In the genomic region with DNA sequence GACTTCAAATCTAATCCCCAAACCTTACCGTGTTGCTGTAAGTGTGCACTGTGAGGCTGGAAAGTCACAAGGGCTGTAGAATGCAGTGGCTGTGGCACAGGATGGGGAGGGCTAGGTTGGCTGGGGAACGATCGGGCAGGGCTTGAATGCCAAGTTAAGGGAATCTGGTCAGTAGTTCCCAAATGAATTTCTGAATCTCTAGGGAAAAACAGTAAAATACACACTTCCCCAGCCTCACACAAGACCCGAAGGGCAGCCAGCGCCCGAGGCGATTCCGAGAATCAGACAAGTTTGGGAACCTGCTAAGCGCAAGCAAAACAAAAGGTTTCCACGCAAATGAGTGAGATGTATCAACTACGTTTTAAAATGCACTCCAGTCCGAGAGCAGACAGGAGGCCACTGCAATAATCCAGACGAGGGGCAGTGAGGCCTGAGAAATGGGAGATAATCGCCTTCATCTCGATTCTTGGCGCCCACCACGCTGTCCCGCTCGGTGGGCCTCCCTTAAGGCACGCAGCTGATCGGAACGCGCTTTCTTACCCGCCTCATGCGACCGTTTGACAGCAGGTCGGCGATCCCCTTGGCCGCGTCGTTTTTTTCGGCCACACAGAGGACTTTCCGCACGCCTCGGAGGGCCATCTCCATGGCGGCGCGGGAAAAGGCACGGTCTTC, we compare ENCODE assay signal across 8 cellular contexts. TPM values are rescaled to one million over a fixed set of nuclear protein-coding genes. Genes with fewer than 3 reads are reported as not detected.
A peak's percentile ranks its signal among the peaks of the same experiment; 100 is the strongest.
DNase-seq lines count a peak whose midpoint lies in the region; ATAC-seq and TF ChIP-seq lines count a peak whose summit lies in the region.

No MANE protein-coding gene starts in this region.

- peaks cover 74% of the 10 kb centered on the region for H3K4me1 Mint-ChIP-seq in activated naive CD4-positive, alpha-beta T cell treated with anti-CD3 and anti-CD28 coated beads, Interleukin-2, amount 10 ng/mL, durations not matched to agents 7 days and 5 days
- H3K4me1 Mint-ChIP-seq in activated naive CD8-positive, alpha-beta T cell treated with anti-CD3 and anti-CD28 coated beads, Interleukin-2, amount 10 ng/mL, durations not matched to agents 7 days and 5 days = peaks cover 56% of the 10 kb centered on the region

- peaks cover 11% of the 10 kb centered on the region for H3F3A ChIP-seq in smooth muscle cell (ENCODE audit: low read depth)

- CTCF ChIA-PET in activated naive CD4-positive, alpha-beta T cell treated with anti-CD3 and anti-CD28 coated beads, Interleukin-2, amount 10 ng/mL, durations not matched to agents 7 days and 5 days (lab: Charles Lee) = interaction anchor here (0.6 kb wide), 1 partner anchor 1928 kb away, joined by 4 read pairs; no protein-coding TSS in a partner anchor

- H3K4me1 ChIP-seq in iPS-18a (ENCODE audit: control insufficient read depth, low read depth, low read length) (peaks cover 6% of the 10 kb centered on the region), smooth muscle cell (ENCODE audit: low read depth) (peaks cover 40% of the 10 kb centered on the region)

- peak overlapping the region; percentile 63 for H3K4me3 ChIP-seq in HL-60 (replicated peaks; ENCODE audit: insufficient read depth, low read length)
- peak overlapping the region; percentile 93 for H3K4me3 ChIP-seq in iPS-18a (ENCODE audit: low read length)
- peak overlapping the region; percentile 90 for H3K4me3 ChIP-seq in smooth muscle cell

- POLR2A ChIA-PET in activated naive CD8-positive, alpha-beta T cell treated with anti-CD3 and anti-CD28 coated beads, Interleukin-2, amount 10 ng/mL, durations not matched to agents 7 days and 5 days (lab: Charles Lee) = interaction anchor here (0.7 to 1.6 kb wide), 6 partner anchors 12 to 64 kb away, joined by 3 to 9 read pairs (median 6); partner anchors contain the start of genes FLII and SHMT1

- H3K9ac ChIP-seq in iPS-18a (ENCODE audit: low read length) (peak overlapping the region; percentile 86), smooth muscle cell (ENCODE audit: low read depth) (peak overlapping the region; percentile 96)

- ATAC-seq in activated naive CD8-positive, alpha-beta T cell treated with anti-CD3 and anti-CD28 coated beads, Interleukin-2, amount 10 ng/mL, durations not matched to agents 7 days and 5 days (ENCODE audit: low read depth) = no peak

- H3K27me3 Mint-ChIP-seq in activated naive CD4-positive, alpha-beta T cell treated with anti-CD3 and anti-CD28 coated beads, Interleukin-2, amount 10 ng/mL, durations not matched to agents 7 days and 5 days = no peaks in the 10 kb centered on the region
- H3K27me3 Mint-ChIP-seq in activated naive CD8-positive, alpha-beta T cell treated with anti-CD3 and anti-CD28 coated beads, Interleukin-2, amount 10 ng/mL, durations not matched to agents 7 days and 5 days = no peaks in the 10 kb centered on the region

- DNase-seq in activated naive CD4-positive, alpha-beta T cell treated with anti-CD3 and anti-CD28 coated beads, Interleukin-2, amount 10 ng/mL, durations not matched to agents 7 days and 5 days = no peak
- DNase-seq in activated naive CD4-positive, alpha-beta T cell treated with anti-CD3 and anti-CD28 coated beads, Interleukin-2, amount 50 U/mL, for 16 hours = no peak
- DNase-seq in HL-60 (ENCODE audit: low read depth in 1 of 2, low spot score in 1 of 2) (no peak), smooth muscle cell (lab: John Stamatoyannopoulos, UW; ENCODE audit: unreplicated experiment) (no peak), SHP77 (lab: John Stamatoyannopoulos, UW) (no peak), SIG-M5 (lab: John Stamatoyannopoulos, UW) (no peak)
- no peak for DNase-seq in activated naive CD8-positive, alpha-beta T cell treated with anti-CD3 and anti-CD28 coated beads, Interleukin-2, amount 10 ng/mL, durations not matched to agents 7 days and 5 days

- H3K9me3 Mint-ChIP-seq in activated naive CD4-positive, alpha-beta T cell treated with anti-CD3 and anti-CD28 coated beads, Interleukin-2, amount 10 ng/mL, durations not matched to agents 7 days and 5 days = no peaks in the 10 kb centered on the region
- H3K9me3 Mint-ChIP-seq in activated naive CD8-positive, alpha-beta T cell treated with anti-CD3 and anti-CD28 coated beads, Interleukin-2, amount 10 ng/mL, durations not matched to agents 7 days and 5 days = no peaks in the 10 kb centered on the region

- H3K27ac ChIP-seq in HL-60 (replicated peaks) (peak overlapping the region; percentile 96), iPS-18a (ENCODE audit: low read length) (no peak overlapping the region), smooth muscle cell (ENCODE audit: low read depth) (peak overlapping the region; percentile 96)

- H3K27ac Mint-ChIP-seq in activated naive CD4-positive, alpha-beta T cell treated with anti-CD3 and anti-CD28 coated beads, Interleukin-2, amount 10 ng/mL, durations not matched to agents 7 days and 5 days = peak overlapping the region; percentile 99
- H3K27ac Mint-ChIP-seq in activated naive CD8-positive, alpha-beta T cell treated with anti-CD3 and anti-CD28 coated beads, Interleukin-2, amount 10 ng/mL, durations not matched to agents 7 days and 5 days = peak overlapping the region; percentile 99

- peak overlapping the region; percentile 89 for H3K4me3 Mint-ChIP-seq in activated naive CD4-positive, alpha-beta T cell treated with anti-CD3 and anti-CD28 coated beads, Interleukin-2, amount 10 ng/mL, durations not matched to agents 7 days and 5 days
- peak overlapping the region; percentile 97 for H3K4me3 Mint-ChIP-seq in activated naive CD8-positive, alpha-beta T cell treated with anti-CD3 and anti-CD28 coated beads, Interleukin-2, amount 10 ng/mL, durations not matched to agents 7 days and 5 days

- H3K27me3 ChIP-seq in HL-60 (ENCODE audit: insufficient read depth, poor library complexity, severe bottlenecking) (no peaks in the 10 kb centered on the region), iPS-18a (ENCODE audit: control insufficient read depth, insufficient read depth, low read length) (no peaks in the 10 kb centered on the region), smooth muscle cell (ENCODE audit: low read depth) (no peaks in the 10 kb centered on the region)

- H3K9me3 ChIP-seq in iPS-18a (ENCODE audit: control insufficient read depth, low read depth, low read length) (no peaks in the 10 kb centered on the region), smooth muscle cell (replicated peaks; ENCODE audit: low read depth) (no peaks in the 10 kb centered on the region)

- peaks cover 48% of the 10 kb centered on the region for H3K36me3 Mint-ChIP-seq in activated naive CD4-positive, alpha-beta T cell treated with anti-CD3 and anti-CD28 coated beads, Interleukin-2, amount 10 ng/mL, durations not matched to agents 7 days and 5 days
- H3K36me3 Mint-ChIP-seq in activated naive CD8-positive, alpha-beta T cell treated with anti-CD3 and anti-CD28 coated beads, Interleukin-2, amount 10 ng/mL, durations not matched to agents 7 days and 5 days = peaks cover 34% of the 10 kb centered on the region

- peak overlapping the region; percentile 98 for H3K4me2 ChIP-seq in smooth muscle cell

- peaks cover 89% of the 10 kb centered on the region for H3K79me2 ChIP-seq in smooth muscle cell (ENCODE audit: low read depth)

- H2AFZ ChIP-seq in smooth muscle cell (ENCODE audit: low read depth) = peak overlapping the region; percentile 82

- H3K36me3 ChIP-seq in iPS-18a (ENCODE audit: control insufficient read depth, low read depth, low read length) (peaks cover 18% of the 10 kb centered on the region), smooth muscle cell (ENCODE audit: low read depth) (no peaks in the 10 kb centered on the region)

- under 1% methylated on average over 39 of the region's 39 CpGs for WGBS in smooth muscle cell (ENCODE audit: low lambda C conversion rate)

- peaks cover 50% of the 10 kb centered on the region for H4K20me1 ChIP-seq in smooth muscle cell (ENCODE audit: low read depth)

- TF ChIP-seq CTCF in HL-60 (IDR thresholded peaks at IDR 0.05; ENCODE audit: insufficient read depth, low read length) = no peak
- TF ChIP-seq CTCF in smooth muscle cell (IDR thresholded peaks at IDR 0.05; ENCODE audit: borderline replicate concordance, insufficient read depth, poor library complexity, severe bottlenecking) = no peak

RNA-seq across cellular contexts. Expression of gene TOP3A, which starts 0.6 kb away (rescaled TPM):
- total RNA-seq in activated naive CD8-positive, alpha-beta T cell treated with anti-CD3 and anti-CD28 coated beads, Interleukin-2, amount 10 ng/mL, durations not matched to agents 7 days and 5 days = 10 to 100 TPM; 61.5 to 61.7 TPM
- total RNA-seq in smooth muscle cell = 19.9 and 40.9 TPM in 2 replicates
- 14.6 and 22.9 TPM in 2 replicates for polyA plus RNA-seq in smooth muscle cell

RNA-seq across cellular contexts. Expression of gene SMCR8, which starts 0.9 kb away (rescaled TPM):
- total RNA-seq in activated naive CD8-positive, alpha-beta T cell treated with anti-CD3 and anti-CD28 coated beads, Interleukin-2, amount 10 ng/mL, durations not matched to agents 7 days and 5 days = 10 to 100 TPM; 34.5 to 35.2 TPM
- 10.4 and 12.6 TPM in 2 replicates for total RNA-seq in smooth muscle cell
- polyA plus RNA-seq in smooth muscle cell = 3.3 and 4.5 TPM in 2 replicates

RNA-seq across cellular contexts. Expression of gene SHMT1, which starts 49.2 kb away (rescaled TPM):
- total RNA-seq in activated naive CD8-positive, alpha-beta T cell treated with anti-CD3 and anti-CD28 coated beads, Interleukin-2, amount 10 ng/mL, durations not matched to agents 7 days and 5 days = 10 to 100 TPM; 45.4 to 48.1 TPM
- total RNA-seq in smooth muscle cell = 4.1 and 5.9 TPM in 2 replicates
- 8.5 and 10.3 TPM in 2 replicates for polyA plus RNA-seq in smooth muscle cell

RNA-seq across cellular contexts. Expression of gene MIEF2, which starts 53.7 kb away (rescaled TPM):
- 10 to 100 TPM; 14.0 to 14.7 TPM for total RNA-seq in activated naive CD8-positive, alpha-beta T cell treated with anti-CD3 and anti-CD28 coated beads, Interleukin-2, amount 10 ng/mL, durations not matched to agents 7 days and 5 days
- 10.4 and 12.0 TPM in 2 replicates for total RNA-seq in smooth muscle cell
- 13.5 and 14.3 TPM in 2 replicates for polyA plus RNA-seq in smooth muscle cell

RNA-seq across cellular contexts. Expression of gene FLII, which starts 55.7 kb away (rescaled TPM):
- total RNA-seq in activated naive CD8-positive, alpha-beta T cell treated with anti-CD3 and anti-CD28 coated beads, Interleukin-2, amount 10 ng/mL, durations not matched to agents 7 days and 5 days = 100 to 1,000 TPM; 334 to 354 TPM
- 132 and 149 TPM in 2 replicates for total RNA-seq in smooth muscle cell
- polyA plus RNA-seq in smooth muscle cell = 188 and 210 TPM in 2 replicates
